ENCODE assay signal across 9 cellular contexts in genomic region chr2:53715568-53715967, GRCh38. TPM values are rescaled to one million over a fixed set of nuclear protein-coding genes. Genes with fewer than 3 reads are reported as not detected.
A peak's percentile ranks its signal among the peaks of the same experiment; 100 is the strongest.
DNase-seq lines count a peak whose midpoint lies in the region; ATAC-seq and TF ChIP-seq lines count a peak whose summit lies in the region.
"Had no signal": no experiment of that assay in that cellular context is flagged by ENCODE, and none has a peak within 500 bp of the region (broad histone marks: within the 10 kb centered on the region; RNA-seq: fewer than 3 reads in every experiment).

No MANE protein-coding gene starts in this region.

- H3K36me3 ChIP-seq in endodermal cell (ENCODE audit: control insufficient read depth, insufficient read depth, low read length) (peaks cover 30% of the 10 kb centered on the region), smooth muscle cell (ENCODE audit: low read depth) (peaks cover 9% of the 10 kb centered on the region)

- no peak overlapping the region for H2AFZ ChIP-seq in smooth muscle cell (ENCODE audit: low read depth)

- H3K4me1 Mint-ChIP-seq in endodermal cell: no peaks in the 10 kb centered on the region

- H3K27me3 ChIP-seq in endodermal cell (ENCODE audit: control insufficient read depth, insufficient read depth, low read length, poor library complexity, severe bottlenecking) (no peaks in the 10 kb centered on the region), smooth muscle cell (ENCODE audit: low read depth) (no peaks in the 10 kb centered on the region)

- H4K20me1 ChIP-seq in smooth muscle cell (ENCODE audit: low read depth): peaks cover 6% of the 10 kb centered on the region

- peak; percentile 14 for DNase-seq in NCI-H2171 treated with DMSO at 0.1 percent for 48 hours (lab: John Stamatoyannopoulos, UW)
- no peak for DNase-seq in NCI-H2171 (lab: John Stamatoyannopoulos, UW)
- peak; percentile 5 for DNase-seq in M059J (ENCODE audit: low read depth)
- no peak for DNase-seq in endodermal cell
- DNase-seq in smooth muscle cell (lab: John Stamatoyannopoulos, UW; ENCODE audit: unreplicated experiment): no peak
- no peak for DNase-seq in hepatic stellate cell (ENCODE audit: low spot score)

- H3K4me3 ChIP-seq in endodermal cell (ENCODE audit: low read length) (no peak overlapping the region), smooth muscle cell (no peak overlapping the region)

- H3K4me2 ChIP-seq in smooth muscle cell: no peak overlapping the region

- no peak for TF ChIP-seq POLR2A in GM18505 (IDR thresholded peaks at IDR 0.05; ENCODE audit: borderline replicate concordance, extremely low read depth, insufficient read depth, insufficient read length)

- peaks cover 63% of the 10 kb centered on the region for H3K36me3 Mint-ChIP-seq in endodermal cell (ENCODE audit: low read depth)

- peaks cover 9% of the 10 kb centered on the region for H3K79me2 ChIP-seq in smooth muscle cell (ENCODE audit: low read depth)

- no peaks in the 10 kb centered on the region for H3K27me3 Mint-ChIP-seq in endodermal cell (ENCODE audit: insufficient read depth)
- H3K27me3 Mint-ChIP-seq: CD4-positive, CD25-positive, alpha-beta regulatory T cell had no signal

- ATAC-seq in HG03196 (IDR thresholded peaks at IDR 0.05; ENCODE audit: unreplicated experiment) (no peak), GM18505 (IDR thresholded peaks at IDR 0.05; ENCODE audit: unreplicated experiment) (no peak)

- peak; percentile 68 for TF ChIP-seq CTCF in endodermal cell (conservative IDR thresholded peaks at IDR 0.05)
- TF ChIP-seq CTCF in smooth muscle cell (IDR thresholded peaks at IDR 0.05; ENCODE audit: borderline replicate concordance, insufficient read depth, poor library complexity, severe bottlenecking): peak; percentile 51

- H3K27ac ChIP-seq in endodermal cell (ENCODE audit: low read depth, low read length) (no peak overlapping the region), smooth muscle cell (ENCODE audit: low read depth) (no peak overlapping the region)

- no peaks in the 10 kb centered on the region for H3F3A ChIP-seq in smooth muscle cell (ENCODE audit: low read depth)

- H3K27ac Mint-ChIP-seq in endodermal cell: no peak overlapping the region

- no peak overlapping the region for H3K9ac ChIP-seq in endodermal cell (ENCODE audit: extremely low read depth, low read length, poor library complexity, severe bottlenecking)
- no peak overlapping the region for H3K9ac ChIP-seq in smooth muscle cell (ENCODE audit: low read depth)

- H3K9me3 Mint-ChIP-seq in endodermal cell: peaks cover 20% of the 10 kb centered on the region

- H3K4me1 ChIP-seq in endodermal cell (ENCODE audit: control insufficient read depth, insufficient read depth, low read length) (no peaks in the 10 kb centered on the region), smooth muscle cell (ENCODE audit: low read depth) (no peaks in the 10 kb centered on the region)

- no peak overlapping the region for H3K4me3 Mint-ChIP-seq in endodermal cell
- H3K4me3 Mint-ChIP-seq: CD4-positive, CD25-positive, alpha-beta regulatory T cell had no signal

- H3K9me3 ChIP-seq in endodermal cell (ENCODE audit: control insufficient read depth, low read length) (peaks cover 28% of the 10 kb centered on the region), smooth muscle cell (replicated peaks; ENCODE audit: low read depth) (no peaks in the 10 kb centered on the region)

RNA-seq across cellular contexts. Expression of gene CHAC2, which starts 52.0 kb away (rescaled TPM):
- total RNA-seq in M059J (2014; rRNA removed; shearing (Covaris generic)): 13.9 and 14.6 TPM in 2 replicates
- total RNA-seq in endodermal cell (1 to 10 TPM; 3.6 to 4.8 TPM), smooth muscle cell (0.54 and 2.9 TPM in 2 replicates)
- polyA plus RNA-seq in endodermal cell (2013, experiment 1 of 2): 8.2 TPM
- polyA plus RNA-seq in endodermal cell (2013, experiment 2 of 2): 8.8 TPM
- polyA plus RNA-seq in smooth muscle cell: 0.97 and 2.7 TPM in 2 replicates

Comparison
In these comparisons a context has a peak if more than half of its experiments do, and no peak if none do; other contexts are left out.
1. DNase-seq: peak in NCI-H2171 treated with DMSO at 0.1 percent for 48 hours (single experiment) and M059J (single experiment); none in NCI-H2171 (single experiment), endodermal cell (single experiment), smooth muscle cell (single experiment) and hepatic stellate cell (single experiment).